ENCODE assay signal across 13 cellular contexts in the genomic region with DNA sequence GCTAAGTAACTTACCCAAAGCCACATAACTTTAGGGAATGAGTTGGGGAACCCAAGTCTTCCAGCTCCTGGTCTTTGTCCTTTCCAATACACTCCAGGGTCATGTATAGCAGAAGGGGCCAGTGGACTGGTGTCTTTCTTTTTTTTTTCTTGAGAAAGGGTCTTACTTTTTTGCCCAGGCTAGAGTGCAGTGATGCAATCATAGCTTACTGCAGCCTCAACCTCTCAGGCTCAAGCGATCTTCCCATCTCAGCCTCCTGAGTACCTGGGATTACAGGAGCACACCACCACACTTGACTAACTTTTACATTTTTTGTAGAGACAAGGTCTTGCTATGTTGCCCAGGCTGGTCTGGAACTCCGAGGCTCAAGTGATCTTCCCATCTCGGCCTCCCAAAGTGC.
"Had no signal": no experiment of that assay in that cellular context is flagged by ENCODE, and none has a peak within 500 bp of the region (broad histone marks: within the 10 kb centered on the region; RNA-seq: fewer than 3 reads in every experiment).

No MANE protein-coding gene starts in this region.

- H3K4me1 Mint-ChIP-seq: activated naive CD8-positive, alpha-beta T cell treated with anti-CD3 and anti-CD28 coated beads for 36 hours had no signal

- H3K9me3 Mint-ChIP-seq: activated naive CD8-positive, alpha-beta T cell treated with anti-CD3 and anti-CD28 coated beads for 36 hours; activated T-cell treated with anti-CD3 and anti-CD28 coated beads, Interleukin-2, amount 50 U/mL, for 72 hours; central memory CD8-positive, alpha-beta T cell; endodermal cell; nephron; stimulated activated naive CD8-positive, alpha-beta T cell treated with anti-CD3 and anti-CD28 coated beads, Interleukin-15, Interleukin-2, amounts not matched to agents 100 ng/mL and 50 ng/mL, for 24 hours; T-helper 1 cell treated with Interleukin-12 subunit alpha and Interleukin-12 subunit beta and Interleukin-4 antibody, amounts not matched to agents 30 μg/mL and 1 μg/mL, for 36 hours had no signal

- H3K4me3 Mint-ChIP-seq: activated naive CD8-positive, alpha-beta T cell treated with anti-CD3 and anti-CD28 coated beads for 36 hours; activated T-cell treated with anti-CD3 and anti-CD28 coated beads, Interleukin-2, amount 50 U/mL, for 72 hours; central memory CD8-positive, alpha-beta T cell; endodermal cell; nephron; stimulated activated naive CD8-positive, alpha-beta T cell treated with anti-CD3 and anti-CD28 coated beads, Interleukin-15, Interleukin-2, amounts not matched to agents 100 ng/mL and 50 ng/mL, for 24 hours; T-helper 1 cell treated with Interleukin-12 subunit alpha and Interleukin-12 subunit beta and Interleukin-4 antibody, amounts not matched to agents 30 μg/mL and 1 μg/mL, for 36 hours had no signal

- H3K27me3 Mint-ChIP-seq: activated naive CD8-positive, alpha-beta T cell treated with anti-CD3 and anti-CD28 coated beads for 36 hours; stimulated activated naive CD8-positive, alpha-beta T cell treated with anti-CD3 and anti-CD28 coated beads, Interleukin-15, Interleukin-2, amounts not matched to agents 100 ng/mL and 50 ng/mL, for 24 hours had no signal

- H3K27ac Mint-ChIP-seq: activated naive CD8-positive, alpha-beta T cell treated with anti-CD3 and anti-CD28 coated beads for 36 hours; activated T-cell treated with anti-CD3 and anti-CD28 coated beads, Interleukin-2, amount 50 U/mL, for 72 hours; endodermal cell; nephron; stimulated activated naive CD8-positive, alpha-beta T cell treated with anti-CD3 and anti-CD28 coated beads, Interleukin-15, Interleukin-2, amounts not matched to agents 100 ng/mL and 50 ng/mL, for 24 hours; T-helper 1 cell treated with Interleukin-12 subunit alpha and Interleukin-12 subunit beta and Interleukin-4 antibody, amounts not matched to agents 30 μg/mL and 1 μg/mL, for 36 hours had no signal

- DNase-seq: activated CD4-positive, alpha-beta T cell treated with anti-CD3 and anti-CD28 coated beads, Interleukin-2, amount 50 U/mL, for 4 hours; activated gamma-delta T cell treated with Interleukin-2 at 50 U/mL for 16 hours; activated naive CD8-positive, alpha-beta T cell treated with anti-CD3 and anti-CD28 coated beads for 36 hours; activated T-cell treated with anti-CD3 and anti-CD28 coated beads, Interleukin-2, amount 50 U/mL, for 72 hours; endodermal cell; erythroblast; left cardiac atrium; stimulated activated CD4-positive, alpha-beta T cell treated with anti-CD3 and anti-CD28 coated beads, Interleukin-15, amount 100 ng/mL, for 24 hours; stimulated activated CD4-positive, alpha-beta T cell treated with anti-CD3 and anti-CD28 coated beads, Interleukin-4, amount 100 ng/mL, for 24 hours had no signal
